ENCODE assay signal across 16 cellular contexts in the genomic region with DNA sequence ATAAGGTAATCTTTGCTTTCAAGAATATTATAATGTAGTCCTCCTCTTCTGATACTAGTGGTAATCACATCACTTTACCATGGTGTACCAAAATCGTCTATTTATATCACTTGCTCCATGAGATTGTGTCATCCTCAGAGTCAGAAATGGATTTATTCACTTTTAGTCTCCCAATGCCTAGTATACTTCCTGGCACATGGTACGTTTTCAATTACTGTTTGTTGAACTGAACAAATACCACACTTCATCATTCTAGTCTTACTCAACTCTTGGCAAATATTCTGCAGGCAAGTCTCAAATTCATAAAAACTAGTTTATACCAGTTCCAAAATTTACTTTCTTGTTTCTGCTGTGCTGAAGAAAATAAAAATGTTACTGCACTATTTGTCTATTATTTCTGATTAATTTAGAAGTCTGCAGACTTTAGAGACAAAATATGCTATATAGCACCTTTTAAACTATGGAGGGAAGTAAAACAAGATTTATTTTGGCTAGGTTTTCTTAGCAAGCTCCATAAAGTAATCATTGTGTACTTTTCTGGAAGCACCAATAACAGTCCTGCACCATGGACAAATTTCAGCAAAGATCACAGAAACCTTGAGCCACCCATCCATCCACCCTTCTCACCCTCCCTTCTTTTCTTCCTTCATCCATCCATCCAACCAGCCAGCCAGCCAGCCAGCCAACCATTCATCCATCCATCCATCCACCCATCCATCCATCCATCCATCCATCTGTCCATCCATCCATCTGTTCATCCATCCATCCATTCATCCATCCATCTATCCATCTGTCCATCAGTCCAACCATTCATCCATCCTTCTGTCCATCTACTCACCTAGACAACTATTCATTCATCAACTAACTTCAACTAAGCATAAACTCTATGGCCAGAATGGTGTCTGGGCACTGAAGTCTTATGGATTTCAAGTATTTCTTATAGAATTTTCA.
DNase-seq lines count a peak whose midpoint lies in the region; ATAC-seq and TF ChIP-seq lines count a peak whose summit lies in the region.
"Had no signal": no experiment of that assay in that cellular context is flagged by ENCODE, and none has a peak within 500 bp of the region (broad histone marks: within the 10 kb centered on the region; RNA-seq: fewer than 3 reads in every experiment).

No MANE protein-coding gene starts in this region.

- 0 out of 2 replicates have a peak overlapping the region, but pooled peaks have one; percentile 3 for H3K4me3 ChIP-seq in SK-N-MC
- H3K4me3 ChIP-seq in ovary: no peak overlapping the region
- H3K4me3 ChIP-seq: colonic mucosa, psoas muscle had no signal

- no peaks in the 10 kb centered on the region for H3K36me3 ChIP-seq in SK-N-MC (ENCODE audit: insufficient read depth, low read length)
- H3K36me3 ChIP-seq in ovary: no peaks in the 10 kb centered on the region
- H3K36me3 ChIP-seq: colonic mucosa had no signal

- TF ChIP-seq POLR2A in ovary (IDR thresholded peaks at IDR 0.05): no peak

- ATAC-seq in activated T-cell treated with anti-CD3 and anti-CD28 coated beads, Interleukin-2, amount 50 U/mL, for 4 hours: no peak
- ATAC-seq: psoas muscle had no signal

- no peak overlapping the region for H3K4me3 Mint-ChIP-seq in activated T-cell treated with anti-CD3 and anti-CD28 coated beads, Interleukin-2, amount 50 U/mL, for 4 hours
- H3K4me3 Mint-ChIP-seq: activated CD4-positive, alpha-beta T cell treated with anti-CD3 and anti-CD28 coated beads, Interleukin-2, amount 10 ng/mL, durations not matched to agents 7 days and 5 days; T-helper 1 cell treated with Interleukin-12 subunit alpha and Interleukin-12 subunit beta and Interleukin-4 antibody, amounts not matched to agents 30 μg/mL and 1 μg/mL, for 36 hours had no signal

- intact Hi-C loops in ovary (cut with DNase I): no loop called here

- no peaks in the 10 kb centered on the region for H3K9me3 ChIP-seq in SK-N-MC (ENCODE audit: low read depth, low read length)
- H3K9me3 ChIP-seq in ovary: no peaks in the 10 kb centered on the region
- H3K9me3 ChIP-seq: Caco-2, colonic mucosa, psoas muscle had no signal

- H3K27me3 ChIP-seq in ovary: no peaks in the 10 kb centered on the region
- H3K27me3 ChIP-seq: colonic mucosa had no signal

- no peak overlapping the region for H3K9ac ChIP-seq in SK-N-MC (ENCODE audit: insufficient read length)

- peaks cover 42% of the 10 kb centered on the region for H3K27me3 Mint-ChIP-seq in activated T-cell treated with anti-CD3 and anti-CD28 coated beads, Interleukin-2, amount 50 U/mL, for 4 hours (ENCODE audit: low read depth)

- DNase-seq in GM03348 (ENCODE audit: low spot score): peak; percentile 82
- DNase-seq in SK-N-MC (ENCODE audit: low read depth, low spot score): no peak
- peak; percentile 99 for DNase-seq in fibroblast of peridontal ligament (ENCODE audit: extremely low read depth)
- DNase-seq in renal cortical epithelial cell (ENCODE audit: low read depth): peak; percentile 5
- DNase-seq in ovary: no peak
- no peak for DNase-seq in activated T-cell treated with anti-CD3 and anti-CD28 coated beads, Interleukin-2, amount 50 U/mL, for 4 hours
- no peak for DNase-seq in SHP77 treated with DMSO at 0.1 percent for 48 hours (lab: John Stamatoyannopoulos, UW)
- DNase-seq: activated CD4-positive, alpha-beta T cell treated with anti-CD3 and anti-CD28 coated beads, Interleukin-2, amount 10 ng/mL, durations not matched to agents 7 days and 5 days; activated gamma-delta T cell; Caco-2; colonic mucosa; hypothalamus; mesendoderm; NK-92 treated with Interleukin-12 subunit alpha and Interleukin-12 subunit beta, amount 100 ng/mL, for 24 hours; psoas muscle had no signal

- H3K27ac ChIP-seq in SK-N-MC: peak overlapping the region; percentile 51
- no peak overlapping the region for H3K27ac ChIP-seq in ovary
- H3K27ac ChIP-seq: colonic mucosa, psoas muscle had no signal

- no peaks in the 10 kb centered on the region for H3K4me1 Mint-ChIP-seq in activated T-cell treated with anti-CD3 and anti-CD28 coated beads, Interleukin-2, amount 50 U/mL, for 4 hours (ENCODE audit: low read depth)
- H3K4me1 Mint-ChIP-seq: activated CD4-positive, alpha-beta T cell treated with anti-CD3 and anti-CD28 coated beads, Interleukin-2, amount 10 ng/mL, durations not matched to agents 7 days and 5 days had no signal

- no peak for TF ChIP-seq CTCF in ovary (IDR thresholded peaks at IDR 0.05)

- WGBS in ovary, 3 donors: 31 to 37% (median 33%) methylated on average over 2 of the region's 2 CpGs

- no peaks in the 10 kb centered on the region for H3K9me3 Mint-ChIP-seq in activated T-cell treated with anti-CD3 and anti-CD28 coated beads, Interleukin-2, amount 50 U/mL, for 4 hours
- H3K9me3 Mint-ChIP-seq: activated CD4-positive, alpha-beta T cell treated with anti-CD3 and anti-CD28 coated beads, Interleukin-2, amount 10 ng/mL, durations not matched to agents 7 days and 5 days; T-helper 1 cell treated with Interleukin-12 subunit alpha and Interleukin-12 subunit beta and Interleukin-4 antibody, amounts not matched to agents 30 μg/mL and 1 μg/mL, for 36 hours had no signal

- H3K36me3 Mint-ChIP-seq in activated T-cell treated with anti-CD3 and anti-CD28 coated beads, Interleukin-2, amount 50 U/mL, for 4 hours (ENCODE audit: insufficient read depth): no peaks in the 10 kb centered on the region

- H3K4me1 ChIP-seq in ovary (ENCODE audit: insufficient read depth): no peaks in the 10 kb centered on the region
- H3K4me1 ChIP-seq: Caco-2, colonic mucosa, psoas muscle had no signal

- no peak for TF ChIP-seq EP300 in ovary (IDR thresholded peaks at IDR 0.05)

Comparison
In these comparisons a context has a peak if more than half of its experiments do, and no peak if none do; other contexts are left out.
1. DNase-seq: peak in GM03348 (single experiment), fibroblast of peridontal ligament (single experiment) and renal cortical epithelial cell (single experiment); none in SK-N-MC (single experiment), ovary (0 of 5), activated T-cell treated with anti-CD3 and anti-CD28 coated beads, Interleukin-2, amount 50 U/mL, for 4 hours (single experiment) and SHP77 treated with DMSO at 0.1 percent for 48 hours (single experiment).